1 cellular context compared by ENCODE assay signal in genomic region chr10:34814228-34815173, GRCh38.
TF ChIP-seq lines count a peak whose summit lies in the region.

No MANE protein-coding gene starts in this region.

TF ChIP-seq in HepG2, 621 proteins besides CTCF, POLR2A, EP300 and RAD21 (continued from another document and continues in another):
- TF ChIP-seq NFAT5 (CRISPR knock-in tag; IDR thresholded peaks at IDR 0.05) (0 out of 2 replicates have a peak, but pooled peaks have one; percentile 26), ARNTL (CRISPR knock-in tag; IDR thresholded peaks at IDR 0.05) (0 out of 2 replicates have a peak, but pooled peaks have one; percentile 24), ZNF33B (CRISPR knock-in tag; IDR thresholded peaks at IDR 0.05) (no peak), ZBTB25 (CRISPR knock-in tag; IDR thresholded peaks at IDR 0.05) (no peak), KDM5B (CRISPR knock-in tag; IDR thresholded peaks at IDR 0.05; ENCODE audit: borderline replicate concordance) (0 out of 2 replicates have a peak, but pooled peaks have one; percentile 18), ZNF883 (CRISPR knock-in tag; IDR thresholded peaks at IDR 0.05; ENCODE audit: not compliant biosample characterization) (no peak), ZNF891 (CRISPR knock-in tag; IDR thresholded peaks at IDR 0.05) (no peak), IRF1 (CRISPR knock-in tag; IDR thresholded peaks at IDR 0.05; ENCODE audit: low read depth) (no peak), ZNF292 (CRISPR knock-in tag; IDR thresholded peaks at IDR 0.05; ENCODE audit: borderline replicate concordance, low read depth) (no peak), NR2F6 (IDR thresholded peaks at IDR 0.05) (no peak), NR2F6 (CRISPR knock-in tag; IDR thresholded peaks at IDR 0.05) (no peak), BRCA1 (CRISPR knock-in tag; IDR thresholded peaks at IDR 0.05) (no peak), KLF6 (CRISPR knock-in tag; IDR thresholded peaks at IDR 0.05) (no peak), ZFP41 (CRISPR knock-in tag; IDR thresholded peaks at IDR 0.05; ENCODE audit: borderline replicate concordance) (no peak), FOSL1 (CRISPR knock-in tag; IDR thresholded peaks at IDR 0.05; ENCODE audit: borderline replicate concordance) (no peak), ZUFSP (CRISPR knock-in tag; IDR thresholded peaks at IDR 0.05; ENCODE audit: borderline replicate concordance) (no peak), ZFP91 (CRISPR knock-in tag; IDR thresholded peaks at IDR 0.05; ENCODE audit: borderline replicate concordance) (peak; percentile 49; the same call in 1 of the 2 replicates), ZNF101 (CRISPR knock-in tag; IDR thresholded peaks at IDR 0.05; ENCODE audit: borderline replicate concordance, low read depth) (no peak), ZNF407 (CRISPR knock-in tag; IDR thresholded peaks at IDR 0.05; ENCODE audit: not compliant biosample characterization) (no peak), HOMEZ (CRISPR knock-in tag; IDR thresholded peaks at IDR 0.05; ENCODE audit: low read depth) (no peak), CEBPG (CRISPR knock-in tag; IDR thresholded peaks at IDR 0.05) (no peak), ZNF713 (CRISPR knock-in tag; IDR thresholded peaks at IDR 0.05) (no peak), YY1 (IDR thresholded peaks at IDR 0.05; ENCODE audit: insufficient read depth, insufficient replicate concordance, low read depth, low read length) (peak; percentile 76), ZNF512B (CRISPR knock-in tag; IDR thresholded peaks at IDR 0.05; ENCODE audit: borderline replicate concordance) (no peak), SRF (IDR thresholded peaks at IDR 0.05; ENCODE audit: low read depth, low read length) (no peak), SMAD3 (CRISPR knock-in tag; IDR thresholded peaks at IDR 0.05) (no peak), ZNF704 (CRISPR knock-in tag; IDR thresholded peaks at IDR 0.05; ENCODE audit: borderline replicate concordance) (no peak), DNMT3B (CRISPR knock-in tag; conservative IDR thresholded peaks at IDR 0.05) (no peak), ZNF33A (CRISPR knock-in tag; IDR thresholded peaks at IDR 0.05; ENCODE audit: borderline replicate concordance) (no peak)
